In the genomic region with DNA sequence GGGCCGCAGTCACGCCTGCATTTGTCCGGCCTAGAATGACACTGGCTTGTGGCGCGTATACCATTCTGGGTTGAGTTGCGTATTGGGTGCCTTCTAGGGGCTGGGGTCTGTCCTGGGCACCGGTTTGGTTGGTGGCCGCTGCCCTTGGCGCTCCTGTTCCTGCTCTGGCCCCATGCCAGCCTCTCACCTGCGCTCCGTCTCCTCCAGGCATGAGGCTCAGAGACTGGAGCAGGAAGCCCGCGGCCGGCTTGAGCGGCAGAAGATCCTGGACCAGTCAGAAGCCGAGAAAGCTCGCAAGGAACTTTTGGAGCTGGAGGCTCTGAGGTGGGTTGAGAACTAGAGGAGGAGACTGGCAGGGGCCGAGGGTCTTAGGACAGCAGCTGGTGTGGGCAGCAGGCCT, we compare ENCODE assay signal across 23 cellular contexts. TPM values are rescaled to one million over a fixed set of nuclear protein-coding genes. Genes with fewer than 3 reads are reported as not detected.
DNase-seq lines count a peak whose midpoint lies in the region; ATAC-seq and TF ChIP-seq lines count a peak whose summit lies in the region.
"Had no signal": no experiment of that assay in that cellular context is flagged by ENCODE, and none has a peak within 500 bp of the region (broad histone marks: within the 10 kb centered on the region; RNA-seq: fewer than 3 reads in every experiment).

No MANE protein-coding gene starts in this region.

- no peak for TF ChIP-seq CTCF in lower lobe of right lung (IDR thresholded peaks at IDR 0.05)
- no peak for TF ChIP-seq CTCF in upper lobe of right lung (IDR thresholded peaks at IDR 0.05)

- POLR2A ChIA-PET in activated CD4-positive, alpha-beta T cell treated with anti-CD3 and anti-CD28 coated beads for 36 hours (lab: Charles Lee), result no interaction called here

- peak overlapping the region; percentile 24 for H3K27ac ChIP-seq in lower lobe of right lung
- peak overlapping the region; percentile 36 for H3K27ac ChIP-seq in upper lobe of right lung
- H3K27ac ChIP-seq: 22Rv1, breast epithelium, coronary artery, KMS-11, tibial nerve had no signal

- no peaks in the 10 kb centered on the region for H3K9me3 Mint-ChIP-seq in activated CD8-positive, alpha-beta memory T cell treated with anti-CD3 and anti-CD28 coated beads, Interleukin-2, amount 10 ng/mL, durations not matched to agents 7 days and 5 days (ENCODE audit: low read depth)
- H3K9me3 Mint-ChIP-seq in activated CD4-positive, alpha-beta T cell treated with anti-CD3 and anti-CD28 coated beads for 36 hours (ENCODE audit: low read depth), result no peaks in the 10 kb centered on the region
- H3K9me3 Mint-ChIP-seq: activated CD4-positive, alpha-beta T cell treated with anti-CD3 and anti-CD28 coated beads, Interleukin-2, amount 10 ng/mL, durations not matched to agents 7 days and 5 days; activated T-helper 2 cell treated with anti-CD3 and anti-CD28 coated beads, Interferon-gamma antibody, Interleukin-2, Interleukin-4, amounts not matched to agents 10 μg/mL and 5 μg/mL and 100 μg/mL, durations not matched to agents 14 hours and 24 hours and 36 hours; CD8-positive, alpha-beta memory T cell; GM23338; natural killer cell treated with Interleukin-12 subunit alpha and Interleukin-12 subunit beta and Interleukin-15 and Interleukin-18, amount 100 ng/mL, for 72 hours had no signal

- H3K4me3 ChIP-seq in lower lobe of right lung (no peak overlapping the region), upper lobe of right lung (no peak overlapping the region)
- H3K4me3 ChIP-seq: breast epithelium, coronary artery, GM12878, GM23338, tibial nerve had no signal

- no peak for ATAC-seq in activated CD8-positive, alpha-beta memory T cell treated with anti-CD3 and anti-CD28 coated beads, Interleukin-2, amount 10 ng/mL, durations not matched to agents 7 days and 5 days
- ATAC-seq in lower lobe of right lung (peak in 1 of 2 donors; percentile 27), upper lobe of right lung (no peak)
- no peak for ATAC-seq in activated CD4-positive, alpha-beta T cell treated with anti-CD3 and anti-CD28 coated beads for 36 hours
- ATAC-seq: GM12878; GM23338; natural killer cell treated with Interleukin-12 subunit alpha and Interleukin-12 subunit beta and Interleukin-15 and Interleukin-18, amount 100 ng/mL, for 72 hours; PC-3; stimulated activated naive CD8-positive, alpha-beta T cell treated with anti-CD3 and anti-CD28 coated beads, Interleukin-15, Interleukin-2, amounts not matched to agents 100 U/mL and 50 U/mL, for 24 hours had no signal

- TF ChIP-seq POLR2A in erythroblast (IDR thresholded peaks at IDR 0.05; ENCODE audit: low read length), result no peak

- peaks cover 77% of the 10 kb centered on the region for H3K36me3 ChIP-seq in lower lobe of right lung
- H3K36me3 ChIP-seq in upper lobe of right lung, result peaks cover 71% of the 10 kb centered on the region
- H3K36me3 ChIP-seq: breast epithelium had no signal

- H3K27me3 Mint-ChIP-seq in activated CD8-positive, alpha-beta memory T cell treated with anti-CD3 and anti-CD28 coated beads, Interleukin-2, amount 10 ng/mL, durations not matched to agents 7 days and 5 days, result no peaks in the 10 kb centered on the region
- no peaks in the 10 kb centered on the region for H3K27me3 Mint-ChIP-seq in activated CD4-positive, alpha-beta T cell treated with anti-CD3 and anti-CD28 coated beads for 36 hours
- H3K27me3 Mint-ChIP-seq: activated CD4-positive, alpha-beta T cell treated with anti-CD3 and anti-CD28 coated beads, Interleukin-2, amount 10 ng/mL, durations not matched to agents 7 days and 5 days; CD8-positive, alpha-beta memory T cell; natural killer cell treated with Interleukin-12 subunit alpha and Interleukin-12 subunit beta and Interleukin-15 and Interleukin-18, amount 100 ng/mL, for 72 hours had no signal

- H3K9me3 ChIP-seq in lower lobe of right lung (no peaks in the 10 kb centered on the region), upper lobe of right lung (no peaks in the 10 kb centered on the region)
- H3K9me3 ChIP-seq: breast epithelium, tibial nerve had no signal

- no peak overlapping the region for H3K4me3 Mint-ChIP-seq in activated CD8-positive, alpha-beta memory T cell treated with anti-CD3 and anti-CD28 coated beads, Interleukin-2, amount 10 ng/mL, durations not matched to agents 7 days and 5 days
- H3K4me3 Mint-ChIP-seq in activated CD4-positive, alpha-beta T cell treated with anti-CD3 and anti-CD28 coated beads for 36 hours, result no peak overlapping the region
- H3K4me3 Mint-ChIP-seq: activated CD4-positive, alpha-beta T cell treated with anti-CD3 and anti-CD28 coated beads, Interleukin-2, amount 10 ng/mL, durations not matched to agents 7 days and 5 days; CD8-positive, alpha-beta memory T cell; GM23338; natural killer cell treated with Interleukin-12 subunit alpha and Interleukin-12 subunit beta and Interleukin-15 and Interleukin-18, amount 100 ng/mL, for 72 hours had no signal

- H3K4me1 ChIP-seq in lower lobe of right lung (peaks cover 23% of the 10 kb centered on the region), upper lobe of right lung (no peaks in the 10 kb centered on the region)
- H3K4me1 ChIP-seq: breast epithelium had no signal

- no peaks in the 10 kb centered on the region for H3K4me1 Mint-ChIP-seq in activated CD8-positive, alpha-beta memory T cell treated with anti-CD3 and anti-CD28 coated beads, Interleukin-2, amount 10 ng/mL, durations not matched to agents 7 days and 5 days
- peaks cover 7% of the 10 kb centered on the region for H3K4me1 Mint-ChIP-seq in activated CD4-positive, alpha-beta T cell treated with anti-CD3 and anti-CD28 coated beads for 36 hours

- H3K27me3 ChIP-seq in lower lobe of right lung (ENCODE audit: low read depth) (no peaks in the 10 kb centered on the region), upper lobe of right lung (no peaks in the 10 kb centered on the region)
- H3K27me3 ChIP-seq: breast epithelium, tibial nerve had no signal

- CTCF ChIA-PET in activated CD8-positive, alpha-beta memory T cell treated with anti-CD3 and anti-CD28 coated beads, Interleukin-2, amount 10 ng/mL, durations not matched to agents 7 days and 5 days (lab: Charles Lee), result interaction anchor here (0.8 to 8.1 kb wide), 4 partner anchors 18 to 145 kb away, joined by 3 to 192 read pairs (median 56); a partner anchor contains a TSS
- CTCF ChIA-PET in activated CD4-positive, alpha-beta T cell treated with anti-CD3 and anti-CD28 coated beads for 36 hours (lab: Charles Lee), result interaction anchor here (0.7 to 4.3 kb wide), 6 partner anchors 9 to 38 kb away, joined by 3 to 53 read pairs (median 4); a partner anchor contains a TSS

- intact Hi-C loops in lower lobe of right lung (cut with DNase I), result no loop called here
- intact Hi-C loops in upper lobe of right lung (cut with DNase I), result no loop called here
- intact Hi-C loops in activated CD4-positive, alpha-beta T cell treated with anti-CD3 and anti-CD28 coated beads for 36 hours (cut with DNase I, micrococcal nuclease), result loop anchor here in 1 of 2 experiments (5.0 kb wide), 2 partner anchors 52 to 97 kb away; a partner anchor contains a TSS

- peak overlapping the region; percentile 22 for H3K27ac Mint-ChIP-seq in activated CD8-positive, alpha-beta memory T cell treated with anti-CD3 and anti-CD28 coated beads, Interleukin-2, amount 10 ng/mL, durations not matched to agents 7 days and 5 days
- H3K27ac Mint-ChIP-seq in activated CD4-positive, alpha-beta T cell treated with anti-CD3 and anti-CD28 coated beads for 36 hours, result no peak overlapping the region
- H3K27ac Mint-ChIP-seq: activated CD4-positive, alpha-beta T cell treated with anti-CD3 and anti-CD28 coated beads, Interleukin-2, amount 10 ng/mL, durations not matched to agents 7 days and 5 days; activated T-helper 2 cell treated with anti-CD3 and anti-CD28 coated beads, Interferon-gamma antibody, Interleukin-2, Interleukin-4, amounts not matched to agents 10 μg/mL and 5 μg/mL and 100 μg/mL, durations not matched to agents 14 hours and 24 hours and 36 hours; GM23338; natural killer cell treated with Interleukin-12 subunit alpha and Interleukin-12 subunit beta and Interleukin-15 and Interleukin-18, amount 100 ng/mL, for 72 hours had no signal

- no peak for DNase-seq in activated CD8-positive, alpha-beta memory T cell treated with anti-CD3 and anti-CD28 coated beads, Interleukin-2, amount 10 ng/mL, durations not matched to agents 7 days and 5 days
- DNase-seq in activated CD8-positive, alpha-beta memory T cell treated with anti-CD3 and anti-CD28 coated beads, Interleukin-2, amount 50 U/mL, for 4 hours, result no peak
- DNase-seq in lower lobe of right lung, result peak; percentile 69
- peak; percentile 81 for DNase-seq in upper lobe of right lung
- DNase-seq in activated CD4-positive, alpha-beta T cell treated with anti-CD3 and anti-CD28 coated beads for 36 hours, result no peak
- no peak for DNase-seq in erythroblast (lab: John Stamatoyannopoulos, UW)
- DNase-seq: activated CD4-positive, alpha-beta T cell treated with anti-CD3 and anti-CD28 coated beads, Interleukin-2, amount 10 ng/mL, durations not matched to agents 7 days and 5 days; CD8-positive, alpha-beta memory T cell; DMS53; NCI-H187; NCI-H345; PC-3; stimulated activated CD4-positive, alpha-beta T cell treated with anti-CD3 and anti-CD28 coated beads, Interleukin-2, amount 100 ng/mL, for 24 hours; stimulated activated naive CD8-positive, alpha-beta T cell treated with anti-CD3 and anti-CD28 coated beads, Interleukin-15, Interleukin-2, amounts not matched to agents 100 U/mL and 50 U/mL, for 24 hours had no signal

- peaks cover 19% of the 10 kb centered on the region for H3K36me3 Mint-ChIP-seq in activated CD8-positive, alpha-beta memory T cell treated with anti-CD3 and anti-CD28 coated beads, Interleukin-2, amount 10 ng/mL, durations not matched to agents 7 days and 5 days
- H3K36me3 Mint-ChIP-seq in activated CD4-positive, alpha-beta T cell treated with anti-CD3 and anti-CD28 coated beads for 36 hours (ENCODE audit: low read depth), result peaks cover 21% of the 10 kb centered on the region
- H3K36me3 Mint-ChIP-seq: natural killer cell treated with Interleukin-12 subunit alpha and Interleukin-12 subunit beta and Interleukin-15 and Interleukin-18, amount 100 ng/mL, for 72 hours had no signal

RNA-seq across cellular contexts. Expression of a gene that starts 17.4 kb away (rescaled TPM):
- 10 to 100 TPM; 52.0 to 62.0 TPM for total RNA-seq in activated CD8-positive, alpha-beta memory T cell treated with anti-CD3 and anti-CD28 coated beads, Interleukin-2, amount 10 ng/mL, durations not matched to agents 7 days and 5 days
- total RNA-seq in lower lobe of right lung (75.4 TPM), upper lobe of right lung (83.2 TPM)
- total RNA-seq in activated CD4-positive, alpha-beta T cell treated with anti-CD3 and anti-CD28 coated beads for 36 hours, result 10 to 100 TPM; 35.1 to 50.0 TPM

RNA-seq across cellular contexts. Expression of a gene that starts 25.4 kb away (rescaled TPM):
- 100 to 1,000 TPM; 110 to 123 TPM for total RNA-seq in activated CD8-positive, alpha-beta memory T cell treated with anti-CD3 and anti-CD28 coated beads, Interleukin-2, amount 10 ng/mL, durations not matched to agents 7 days and 5 days
- total RNA-seq in lower lobe of right lung (248 TPM), upper lobe of right lung (247 TPM)
- 100 to 1,000 TPM in 1 of 2 experiments, 10 to 100 TPM in 1; 86.2 to 101 TPM for total RNA-seq in activated CD4-positive, alpha-beta T cell treated with anti-CD3 and anti-CD28 coated beads for 36 hours

RNA-seq across cellular contexts. Expression of a gene that starts 29.7 kb away (rescaled TPM):
- total RNA-seq in activated CD8-positive, alpha-beta memory T cell treated with anti-CD3 and anti-CD28 coated beads, Interleukin-2, amount 10 ng/mL, durations not matched to agents 7 days and 5 days, result 10 to 100 TPM; 34.3 to 35.2 TPM
- total RNA-seq in lower lobe of right lung (18.1 TPM), upper lobe of right lung (15.2 TPM)
- total RNA-seq in activated CD4-positive, alpha-beta T cell treated with anti-CD3 and anti-CD28 coated beads for 36 hours, result 10 to 100 TPM; 20.6 to 25.6 TPM

RNA-seq across cellular contexts. Expression of a gene that starts 33.7 kb away (rescaled TPM):
- 1 to 10 TPM in 1 of 2 experiments, under 1 TPM in 1; 0.85 to 1.1 TPM for total RNA-seq in activated CD8-positive, alpha-beta memory T cell treated with anti-CD3 and anti-CD28 coated beads, Interleukin-2, amount 10 ng/mL, durations not matched to agents 7 days and 5 days
- total RNA-seq in lower lobe of right lung (3.2 TPM), upper lobe of right lung (2.7 TPM)
- total RNA-seq in activated CD4-positive, alpha-beta T cell treated with anti-CD3 and anti-CD28 coated beads for 36 hours, result under 1 TPM; 0.64 to 0.93 TPM

RNA-seq across cellular contexts. Expression of a gene that starts 39.3 kb away (rescaled TPM):
- 100 to 1,000 TPM; 411 to 434 TPM for total RNA-seq in activated CD8-positive, alpha-beta memory T cell treated with anti-CD3 and anti-CD28 coated beads, Interleukin-2, amount 10 ng/mL, durations not matched to agents 7 days and 5 days
- total RNA-seq in lower lobe of right lung (169 TPM), upper lobe of right lung (148 TPM)
- 100 to 1,000 TPM; 306 to 387 TPM for total RNA-seq in activated CD4-positive, alpha-beta T cell treated with anti-CD3 and anti-CD28 coated beads for 36 hours

Comparison
In these comparisons a context has a peak if more than half of its experiments do, and no peak if none do; other contexts are left out.
1. DNase-seq: peak in lower lobe of right lung (single experiment) and upper lobe of right lung (single experiment); none in activated CD8-positive, alpha-beta memory T cell treated with anti-CD3 and anti-CD28 coated beads, Interleukin-2, amount 10 ng/mL, durations not matched to agents 7 days and 5 days (single experiment), activated CD8-positive, alpha-beta memory T cell treated with anti-CD3 and anti-CD28 coated beads, Interleukin-2, amount 50 U/mL, for 4 hours (single experiment), activated CD4-positive, alpha-beta T cell treated with anti-CD3 and anti-CD28 coated beads for 36 hours (single experiment) and erythroblast (0 of 2).